ENCODE assay signal across 8 cellular contexts in genomic region chr13:30577381-30577780, GRCh38. TPM values are rescaled to one million over a fixed set of nuclear protein-coding genes. Genes with fewer than 3 reads are reported as not detected.
A peak's percentile ranks its signal among the peaks of the same experiment; 100 is the strongest.
DNase-seq lines count a peak whose midpoint lies in the region; ATAC-seq and TF ChIP-seq lines count a peak whose summit lies in the region.

No MANE protein-coding gene starts in this region.

- no peak for TF ChIP-seq CTCF in choroid plexus epithelial cell (conservative IDR thresholded peaks at IDR 0.05; ENCODE audit: low read depth, low read length)

- DNase-seq in T-helper 9 cell = peak; percentile 19
- DNase-seq in choroid plexus epithelial cell (ENCODE audit: low read depth) = peak; percentile 94
- peak in 2 of 3 experiments; percentile 7 to 35 for DNase-seq in stimulated activated CD4-positive, alpha-beta T cell treated with anti-CD3 and anti-CD28 coated beads, TNF-alpha, amount 100 ng/mL, for 24 hours (ENCODE audit: low read depth in 3 of 3)
- DNase-seq in left ventricle myocardium superior = no peak
- DNase-seq in medulla oblongata (ENCODE audit: extremely low spot score) = no peak
- DNase-seq in NCI-H146 (lab: John Stamatoyannopoulos, UW) = no peak

- no peak overlapping the region for H3K4me3 ChIP-seq in choroid plexus epithelial cell (ENCODE audit: low read depth, low read length)

- intact Hi-C loops in left ventricle myocardium superior (cut with micrococcal nuclease) = no loop called here

- ATAC-seq in GM19025 (IDR thresholded peaks at IDR 0.05; ENCODE audit: low read depth, unreplicated experiment) = peak; percentile 68
- ATAC-seq in HG03280 (IDR thresholded peaks at IDR 0.05; ENCODE audit: unreplicated experiment) = peak; percentile 59
- no peak for ATAC-seq in left ventricle myocardium superior

RNA-seq across cellular contexts. Expression of gene USPL1, which starts 40.3 kb away (rescaled TPM):
- 10.5 TPM for total RNA-seq in left ventricle myocardium superior

Comparison
In these comparisons a context has a peak if more than half of its experiments do, and no peak if none do; other contexts are left out.
1. DNase-seq: peak in T-helper 9 cell (single experiment), choroid plexus epithelial cell (single experiment) and stimulated activated CD4-positive, alpha-beta T cell treated with anti-CD3 and anti-CD28 coated beads, TNF-alpha, amount 100 ng/mL, for 24 hours (2 of 3); none in left ventricle myocardium superior (single experiment), medulla oblongata (single experiment) and NCI-H146 (single experiment).